Comparison of ENCODE assay signal across 26 cellular contexts in genomic region chr16:3744018-3744417, GRCh38.
"Had no signal": no experiment of that assay in that cellular context is flagged by ENCODE, and none has a peak within 500 bp of the region (broad histone marks: within the 10 kb centered on the region; RNA-seq: fewer than 3 reads in every experiment).

No MANE protein-coding gene starts in this region.

- H3K27me3 ChIP-seq: heart right ventricle, ovary, right lobe of liver, stomach, thyroid gland, vagina had no signal

- H3K4me1 ChIP-seq: heart right ventricle, thyroid gland, vagina had no signal

- DNase-seq: cerebellar nuclear complex; cortex of kidney; effector memory CD8-positive, alpha-beta T cell; erythroblast; heart right ventricle; hippocampal formation; left cardiac atrium; naive thymus-derived CD8-positive, alpha-beta T cell; nephron progenitor cell; occipital lobe; right lobe of liver; stimulated activated CD4-positive, alpha-beta T cell treated with anti-CD3 and anti-CD28 coated beads, Interleukin-2, amount 100 ng/mL, for 24 hours; stimulated activated CD4-positive, alpha-beta T cell treated with anti-CD3 and anti-CD28 coated beads, Interleukin-4, amount 100 ng/mL, for 24 hours; stimulated activated naive CD4-positive, alpha-beta T cell treated with Interleukin-2 at 50 U/mL for 16 hours; stomach; thyroid gland; trophoblast cell had no signal

- H3K9me3 Mint-ChIP-seq: effector memory CD8-positive, alpha-beta T cell; memory B cell; mesothelial cell of epicardium; naive thymus-derived CD8-positive, alpha-beta T cell; nephron progenitor cell; stimulated activated effector memory CD8-positive, alpha-beta T cell treated with anti-CD3 and anti-CD28 coated beads, Interleukin-12 subunit alpha, Interleukin-12 subunit beta, amount 100 ng/mL, for 72 hours had no signal

- H3K4me3 ChIP-seq: heart right ventricle, lung, mucosa of descending colon, ovary, right lobe of liver, smooth muscle cell, stomach, thyroid gland, vagina had no signal

- H3K4me1 Mint-ChIP-seq: mesothelial cell of epicardium; stimulated activated effector memory CD8-positive, alpha-beta T cell treated with anti-CD3 and anti-CD28 coated beads, Interleukin-12 subunit alpha, Interleukin-12 subunit beta, amount 100 ng/mL, for 72 hours had no signal

- H3K27me3 Mint-ChIP-seq: effector memory CD8-positive, alpha-beta T cell; memory B cell; naive thymus-derived CD8-positive, alpha-beta T cell; progenitor cell of endocrine pancreas had no signal

- H3K27ac Mint-ChIP-seq: memory B cell; mesothelial cell of epicardium; naive thymus-derived CD8-positive, alpha-beta T cell; stimulated activated effector memory CD8-positive, alpha-beta T cell treated with anti-CD3 and anti-CD28 coated beads, Interleukin-12 subunit alpha, Interleukin-12 subunit beta, amount 100 ng/mL, for 72 hours had no signal

- H3K36me3 ChIP-seq: ovary had no signal

- H3K4me2 ChIP-seq: smooth muscle cell had no signal

- H3K4me3 Mint-ChIP-seq: effector memory CD8-positive, alpha-beta T cell; memory B cell; mesothelial cell of epicardium; naive thymus-derived CD8-positive, alpha-beta T cell; nephron progenitor cell; stimulated activated effector memory CD8-positive, alpha-beta T cell treated with anti-CD3 and anti-CD28 coated beads, Interleukin-12 subunit alpha, Interleukin-12 subunit beta, amount 100 ng/mL, for 72 hours had no signal

- H3K9me3 ChIP-seq: heart right ventricle, mucosa of descending colon, ovary, right lobe of liver, stomach, thyroid gland, vagina had no signal

- H3K27ac ChIP-seq: heart right ventricle, ovary, right lobe of liver, stomach, thyroid gland, vagina had no signal
